ENCODE assay signal across 1 cellular context in genomic region chr12:124443929-124444712, GRCh38.
TF ChIP-seq lines count a peak whose summit lies in the region.

No MANE protein-coding gene starts in this region.

TF ChIP-seq in IMR-90, 13 proteins besides CTCF, POLR2A, EP300 and RAD21 (continued from another document):
- TF ChIP-seq CHD1 (IDR thresholded peaks at IDR 0.05; ENCODE audit: low read depth, low read length), result no peak
